Comparison of ENCODE assay signal across 19 cellular contexts in the genomic region with DNA sequence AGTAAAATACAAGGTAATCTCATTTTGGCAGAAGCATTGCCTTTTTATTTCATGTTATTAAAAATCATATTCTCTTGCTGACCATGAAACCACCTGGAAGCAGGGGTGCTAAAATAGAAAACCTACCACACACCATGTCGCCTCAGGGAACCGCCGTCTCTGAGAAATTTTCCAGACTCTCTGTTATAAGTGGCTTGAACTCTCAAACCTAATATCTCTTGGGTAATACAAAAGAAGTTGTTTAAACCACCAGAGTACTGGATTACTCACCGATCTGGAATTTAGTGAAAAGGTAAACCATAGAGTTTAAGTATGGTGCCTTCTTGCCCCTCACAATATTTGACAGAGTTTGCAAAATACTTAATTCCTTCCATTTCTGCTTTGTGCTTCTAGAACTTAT. TPM values are rescaled to one million over a fixed set of nuclear protein-coding genes. Genes with fewer than 3 reads are reported as not detected.
"Had no signal": no experiment of that assay in that cellular context is flagged by ENCODE, and none has a peak within 500 bp of the region (broad histone marks: within the 10 kb centered on the region; RNA-seq: fewer than 3 reads in every experiment).

No MANE protein-coding gene starts in this region.

- H3K36me3 Mint-ChIP-seq: activated naive CD4-positive, alpha-beta T cell treated with anti-CD3 and anti-CD28 coated beads, Interleukin-2, amount 50 U/mL, for 24 hours; immature natural killer cell had no signal

- ATAC-seq: activated T-cell treated with anti-CD3 and anti-CD28 coated beads, Interleukin-2, amount 50 U/mL, for 72 hours; heart right ventricle had no signal

- H3K36me3 ChIP-seq: esophagus muscularis mucosa, heart right ventricle, right atrium auricular region, uterus, WERI-Rb-1 had no signal

- H3K27ac Mint-ChIP-seq: activated naive CD4-positive, alpha-beta T cell treated with anti-CD3 and anti-CD28 coated beads, Interleukin-2, amount 50 U/mL, for 24 hours; activated T-cell treated with anti-CD3 and anti-CD28 coated beads, Interleukin-2, amount 50 U/mL, for 72 hours; immature natural killer cell; nephron; progenitor cell of endocrine pancreas; stimulated activated naive CD8-positive, alpha-beta T cell treated with anti-CD3 and anti-CD28 coated beads, Interleukin-15, Interleukin-2, amounts not matched to agents 100 ng/mL and 50 ng/mL, for 24 hours had no signal

- H3K27ac ChIP-seq: esophagus muscularis mucosa, heart right ventricle, right atrium auricular region, SK-N-MC, uterus, WERI-Rb-1 had no signal

- H3K9me3 Mint-ChIP-seq: activated naive CD4-positive, alpha-beta T cell treated with anti-CD3 and anti-CD28 coated beads, Interleukin-2, amount 50 U/mL, for 24 hours; activated T-cell treated with anti-CD3 and anti-CD28 coated beads, Interleukin-2, amount 50 U/mL, for 72 hours; central memory CD8-positive, alpha-beta T cell; immature natural killer cell; nephron; stimulated activated naive CD8-positive, alpha-beta T cell treated with anti-CD3 and anti-CD28 coated beads, Interleukin-15, Interleukin-2, amounts not matched to agents 100 ng/mL and 50 ng/mL, for 24 hours had no signal

- H3K27me3 ChIP-seq: esophagus muscularis mucosa, right atrium auricular region, uterus had no signal

- DNase-seq: activated CD4-positive, alpha-beta T cell treated with anti-CD3 and anti-CD28 coated beads for 1 hour; activated CD4-positive, alpha-beta T cell treated with anti-CD3 and anti-CD28 coated beads, Interleukin-2, amount 50 U/mL, for 4 hours; activated effector memory CD4-positive, alpha-beta T cell treated with anti-CD3 and anti-CD28 coated beads, Interleukin-2, amount 50 U/mL, for 16 hours; activated T-cell treated with anti-CD3 and anti-CD28 coated beads, Interleukin-2, amount 50 U/mL, for 72 hours; cortex of kidney; effector CD4-positive, alpha-beta T cell; heart right ventricle; immature natural killer cell; uterus; WERI-Rb-1 had no signal

- H3K27me3 Mint-ChIP-seq: activated naive CD4-positive, alpha-beta T cell treated with anti-CD3 and anti-CD28 coated beads, Interleukin-2, amount 50 U/mL, for 24 hours; progenitor cell of endocrine pancreas; stimulated activated naive CD8-positive, alpha-beta T cell treated with anti-CD3 and anti-CD28 coated beads, Interleukin-15, Interleukin-2, amounts not matched to agents 100 ng/mL and 50 ng/mL, for 24 hours had no signal

- H3K4me3 Mint-ChIP-seq: activated naive CD4-positive, alpha-beta T cell treated with anti-CD3 and anti-CD28 coated beads, Interleukin-2, amount 50 U/mL, for 24 hours; activated T-cell treated with anti-CD3 and anti-CD28 coated beads, Interleukin-2, amount 50 U/mL, for 72 hours; central memory CD8-positive, alpha-beta T cell; immature natural killer cell; nephron; stimulated activated naive CD8-positive, alpha-beta T cell treated with anti-CD3 and anti-CD28 coated beads, Interleukin-15, Interleukin-2, amounts not matched to agents 100 ng/mL and 50 ng/mL, for 24 hours had no signal

- H3K4me1 Mint-ChIP-seq: activated naive CD4-positive, alpha-beta T cell treated with anti-CD3 and anti-CD28 coated beads, Interleukin-2, amount 50 U/mL, for 24 hours; central memory CD8-positive, alpha-beta T cell; immature natural killer cell; nephron had no signal

- H3K9me3 ChIP-seq: esophagus muscularis mucosa, right atrium auricular region, uterus had no signal

- H3K4me3 ChIP-seq: esophagus muscularis mucosa, heart right ventricle, lung, right atrium auricular region, SK-N-MC, uterus had no signal

- H3K4me1 ChIP-seq: esophagus muscularis mucosa, heart right ventricle, right atrium auricular region, uterus had no signal

RNA-seq across cellular contexts. Expression of a gene that starts 27.7 kb away (rescaled TPM):
- total RNA-seq: progenitor cell of endocrine pancreas, right atrium auricular region had no signal
